ENCODE assay signal across 8 cellular contexts in the genomic region with DNA sequence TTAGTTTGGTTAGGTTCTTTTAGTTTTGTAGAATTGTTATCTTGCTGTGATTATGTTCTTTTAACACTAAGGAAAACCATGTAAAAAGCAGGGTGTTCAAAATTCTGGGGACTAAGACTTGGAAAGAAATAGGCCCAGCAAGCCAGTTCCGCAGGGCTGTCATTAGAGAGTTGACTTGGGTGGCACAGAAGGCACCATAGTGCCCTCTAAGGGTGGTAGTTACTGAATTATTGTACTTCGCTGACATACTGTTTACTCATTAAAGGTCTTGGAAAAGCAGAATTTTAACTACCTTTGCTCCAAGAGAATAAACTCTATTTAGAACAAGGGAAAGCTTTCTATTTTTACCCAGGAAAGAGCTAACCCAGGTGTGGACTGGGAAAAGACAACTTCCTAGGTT.
A peak's percentile ranks its signal among the peaks of the same experiment; 100 is the strongest.
DNase-seq lines count a peak whose midpoint lies in the region; ATAC-seq lines count a peak whose summit lies in the region.

No MANE protein-coding gene starts in this region.

- peak; percentile 73 for ATAC-seq in HG03378 (IDR thresholded peaks at IDR 0.05; ENCODE audit: unreplicated experiment)
- peak; percentile 87 for ATAC-seq in left colon

- peaks cover 5% of the 10 kb centered on the region for H3K27me3 Mint-ChIP-seq in activated CD4-positive, alpha-beta T cell treated with anti-CD3 and anti-CD28 coated beads, Interleukin-2, amount 10 ng/mL, durations not matched to agents 24 days and 14 days

- peak; percentile 59 for DNase-seq in activated CD4-positive, alpha-beta T cell treated with anti-CD3 and anti-CD28 coated beads, Interleukin-2, amount 10 ng/mL, durations not matched to agents 24 days and 14 days
- DNase-seq in activated CD4-positive, alpha-beta T cell treated with anti-CD3 and anti-CD28 coated beads for 48 hours, result no peak
- DNase-seq in amniotic stem cell (lab: John Stamatoyannopoulos, UW) (peak; percentile 17), left colon (peak in 1 of 2 donors; percentile 13), NCI-H82 treated with DMSO at 0.1 percent for 48 hours (lab: John Stamatoyannopoulos, UW; ENCODE audit: unreplicated experiment) (no peak)
- no peak for DNase-seq in activated CD4-positive, CD25-positive, alpha-beta regulatory T cell treated with anti-CD3 and anti-CD28 coated beads, Interleukin-2, amount 50 U/mL, for 72 hours
- no peak for DNase-seq in stimulated activated CD4-positive, alpha-beta T cell treated with anti-CD3 and anti-CD28 coated beads, Interleukin-2, amount 100 ng/mL, for 48 hours

- H3K36me3 Mint-ChIP-seq in activated CD4-positive, alpha-beta T cell treated with anti-CD3 and anti-CD28 coated beads, Interleukin-2, amount 10 ng/mL, durations not matched to agents 24 days and 14 days (ENCODE audit: low read depth), result no peaks in the 10 kb centered on the region

- no peaks in the 10 kb centered on the region for H3K9me3 Mint-ChIP-seq in activated CD4-positive, alpha-beta T cell treated with anti-CD3 and anti-CD28 coated beads, Interleukin-2, amount 10 ng/mL, durations not matched to agents 24 days and 14 days

- H3K4me3 Mint-ChIP-seq in activated CD4-positive, alpha-beta T cell treated with anti-CD3 and anti-CD28 coated beads, Interleukin-2, amount 10 ng/mL, durations not matched to agents 24 days and 14 days, result no peak overlapping the region

- intact Hi-C loops in activated CD4-positive, alpha-beta T cell treated with anti-CD3 and anti-CD28 coated beads, Interleukin-2, amount 10 ng/mL, durations not matched to agents 24 days and 14 days (cut with micrococcal nuclease), result no loop called here
- intact Hi-C loops in left colon (cut with DNase I, micrococcal nuclease), result loop anchor here (5.0 to 10.0 kb wide), 3 partner anchors 211 to 361 kb away; no protein-coding TSS in a partner anchor

- H3K4me1 Mint-ChIP-seq in activated CD4-positive, alpha-beta T cell treated with anti-CD3 and anti-CD28 coated beads, Interleukin-2, amount 10 ng/mL, durations not matched to agents 24 days and 14 days, result peaks cover 2% of the 10 kb centered on the region

- no peak overlapping the region for H3K27ac Mint-ChIP-seq in activated CD4-positive, alpha-beta T cell treated with anti-CD3 and anti-CD28 coated beads, Interleukin-2, amount 10 ng/mL, durations not matched to agents 24 days and 14 days

Comparison
In these comparisons a context has a peak if more than half of its experiments do, and no peak if none do; other contexts are left out.
1. DNase-seq: peak in activated CD4-positive, alpha-beta T cell treated with anti-CD3 and anti-CD28 coated beads, Interleukin-2, amount 10 ng/mL, durations not matched to agents 24 days and 14 days (single experiment) and amniotic stem cell (single experiment); none in activated CD4-positive, alpha-beta T cell treated with anti-CD3 and anti-CD28 coated beads for 48 hours (single experiment), activated CD4-positive, CD25-positive, alpha-beta regulatory T cell treated with anti-CD3 and anti-CD28 coated beads, Interleukin-2, amount 50 U/mL, for 72 hours (single experiment), NCI-H82 treated with DMSO at 0.1 percent for 48 hours (single experiment) and stimulated activated CD4-positive, alpha-beta T cell treated with anti-CD3 and anti-CD28 coated beads, Interleukin-2, amount 100 ng/mL, for 48 hours (0 of 2).